13 cellular contexts compared by ENCODE assay signal in the genomic region with DNA sequence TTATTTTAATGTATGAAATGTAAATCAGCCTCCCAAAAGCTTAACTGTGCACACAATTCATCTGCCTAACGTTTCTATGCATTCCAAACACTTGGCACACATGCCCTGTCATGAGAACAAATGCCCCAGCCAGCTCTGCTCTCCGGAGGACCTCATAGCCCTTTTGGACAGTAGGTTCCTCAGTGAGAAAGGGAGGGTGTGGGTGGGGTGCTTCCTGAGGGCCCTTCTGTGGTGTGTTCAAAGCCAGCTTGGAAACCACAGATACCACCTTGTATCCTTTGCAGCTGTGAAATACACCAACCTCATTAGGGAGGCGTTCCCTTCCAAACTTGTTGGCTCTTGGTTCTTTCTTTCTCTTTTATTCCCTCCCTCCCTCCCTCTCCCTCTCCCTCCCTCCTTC.
DNase-seq lines count a peak whose midpoint lies in the region; ATAC-seq and TF ChIP-seq lines count a peak whose summit lies in the region.
"Had no signal": no experiment of that assay in that cellular context is flagged by ENCODE, and none has a peak within 500 bp of the region (broad histone marks: within the 10 kb centered on the region; RNA-seq: fewer than 3 reads in every experiment).

No MANE protein-coding gene starts in this region.

- peaks cover 26% of the 10 kb centered on the region for H3K27me3 Mint-ChIP-seq in activated naive CD8-positive, alpha-beta T cell

- no peak for ATAC-seq in GM18868 (IDR thresholded peaks at IDR 0.05; ENCODE audit: unreplicated experiment)
- ATAC-seq: right lobe of liver, SK-N-SH treated with all-trans-retinoic acid at 6 μM for 48 hours, upper lobe of right lung had no signal

- DNase-seq in stimulated activated CD4-positive, alpha-beta T cell treated with anti-CD3 and anti-CD28 coated beads, Interleukin-4, amount 100 ng/mL, for 24 hours: peak; percentile 25
- DNase-seq in stimulated activated CD4-positive, alpha-beta T cell treated with anti-CD3 and anti-CD28 coated beads, Interleukin-1b, Interleukin-23, amount 100 ng/mL, for 48 hours: no peak
- peak; percentile 61 for DNase-seq in NB4 (ENCODE audit: low read depth)
- DNase-seq in NCI-H2196 treated with DMSO at 0.1 percent for 48 hours (lab: John Stamatoyannopoulos, UW; ENCODE audit: unreplicated experiment): no peak
- DNase-seq in coronary artery (ENCODE audit: low spot score): no peak
- DNase-seq in globus pallidus (ENCODE audit: low spot score): no peak
- DNase-seq: NCI-H1417 treated with DMSO at 0.1 percent for 48 hours, right lobe of liver, upper lobe of right lung had no signal

- TF ChIP-seq POLR2A in NB4 (IDR thresholded peaks at IDR 0.05; ENCODE audit: extremely low read depth, insufficient read length): no peak

- peaks cover 38% of the 10 kb centered on the region for H3K4me1 Mint-ChIP-seq in activated naive CD8-positive, alpha-beta T cell (ENCODE audit: low read depth)

- no peaks in the 10 kb centered on the region for H3K9me3 Mint-ChIP-seq in activated naive CD8-positive, alpha-beta T cell (ENCODE audit: low read depth)

- H3K36me3 Mint-ChIP-seq in activated naive CD8-positive, alpha-beta T cell: no peaks in the 10 kb centered on the region

- peak overlapping the region; percentile 63 for H3K4me3 Mint-ChIP-seq in activated naive CD8-positive, alpha-beta T cell

- TF ChIP-seq CTCF in NB4 (IDR thresholded peaks at IDR 0.05; ENCODE audit: low read depth, low read length) (no peak), coronary artery (IDR thresholded peaks at IDR 0.05) (no peak)

- H3K4me3 ChIP-seq in NB4 (ENCODE audit: low read depth, low read length): no peak overlapping the region
- no peak overlapping the region for H3K4me3 ChIP-seq in coronary artery
- H3K4me3 ChIP-seq: cardiac muscle cell, right lobe of liver, upper lobe of right lung had no signal

- H3K27ac Mint-ChIP-seq in activated naive CD8-positive, alpha-beta T cell: no peak overlapping the region

- no peak overlapping the region for H3K27ac ChIP-seq in coronary artery
- H3K27ac ChIP-seq: cardiac muscle cell, right lobe of liver, upper lobe of right lung had no signal

Comparison
In these comparisons a context has a peak if more than half of its experiments do, and no peak if none do; other contexts are left out.
1. DNase-seq: peak in stimulated activated CD4-positive, alpha-beta T cell treated with anti-CD3 and anti-CD28 coated beads, Interleukin-4, amount 100 ng/mL, for 24 hours (single experiment) and NB4 (single experiment); none in stimulated activated CD4-positive, alpha-beta T cell treated with anti-CD3 and anti-CD28 coated beads, Interleukin-1b, Interleukin-23, amount 100 ng/mL, for 48 hours (single experiment), NCI-H2196 treated with DMSO at 0.1 percent for 48 hours (single experiment), coronary artery (single experiment) and globus pallidus (single experiment).